22 cellular contexts compared by ENCODE assay signal in genomic region chr9:111603041-111603440, GRCh38. TPM values are rescaled to one million over a fixed set of nuclear protein-coding genes. Genes with fewer than 3 reads are reported as not detected.
DNase-seq lines count a peak whose midpoint lies in the region; ATAC-seq and TF ChIP-seq lines count a peak whose summit lies in the region.
"Had no signal": no experiment of that assay in that cellular context is flagged by ENCODE, and none has a peak within 500 bp of the region (broad histone marks: within the 10 kb centered on the region; RNA-seq: fewer than 3 reads in every experiment).

No MANE protein-coding gene starts in this region.

- peaks cover 43% of the 10 kb centered on the region for H3K4me1 Mint-ChIP-seq in progenitor cell of endocrine pancreas (ENCODE audit: low read depth)
- H3K4me1 Mint-ChIP-seq in effector memory CD8-positive, alpha-beta T cell (ENCODE audit: low read depth in 2 of 2), result peaks cover 10 to 14% of the 10 kb centered on the region in 2 donors

- no peaks in the 10 kb centered on the region for H3K27me3 ChIP-seq in right lobe of liver
- H3K27me3 ChIP-seq in stomach, result peaks cover 0 to 7% (median 0%) of the 10 kb centered on the region in 3 donors

- ATAC-seq in right lobe of liver, result no peak
- ATAC-seq in effector memory CD8-positive, alpha-beta T cell (replicated peaks), result no peak
- ATAC-seq: PC-3 had no signal

- 48% methylated on average over 3 of the region's 4 CpGs for WGBS in right lobe of liver (ENCODE audit: insufficient coverage, low coverage, low lambda C conversion rate, missing lambda C conversion rate)
- 33 to 50% (median 47%) methylated on average over 4 of the region's 4 CpGs for WGBS in stomach, 5 donors

- peak overlapping the region; percentile 99 for H3K27ac ChIP-seq in VCaP
- peak overlapping the region in 2 of 3 donors; percentile 83 to 96 for H3K27ac ChIP-seq in right lobe of liver
- peak overlapping the region; percentile 11 to 83 (median 49) for H3K27ac ChIP-seq in stomach
- H3K27ac ChIP-seq in caudate nucleus (ENCODE audit: low read depth, low read length), result no peak overlapping the region
- H3K27ac ChIP-seq: RWPE1 had no signal

- intact Hi-C loops in right lobe of liver (cut with DNase I), result no loop called here
- intact Hi-C loops in stomach (cut with DNase I; ENCODE audit: low total_unique reads), result no loop called here

- no peak for TF ChIP-seq EP300 in stomach (IDR thresholded peaks at IDR 0.05)

- H3K4me1 ChIP-seq in right lobe of liver, result peaks cover 0 to 63% (median 19%) of the 10 kb centered on the region in 4 donors
- H3K4me1 ChIP-seq in stomach, result peaks cover 5 to 45% (median 34%) of the 10 kb centered on the region in 4 donors
- H3K4me1 ChIP-seq: HAP-1 had no signal

- no peak overlapping the region for H3K27ac Mint-ChIP-seq in progenitor cell of endocrine pancreas
- no peak overlapping the region for H3K27ac Mint-ChIP-seq in effector memory CD8-positive, alpha-beta T cell
- H3K27ac Mint-ChIP-seq: CD4-positive, CD25-positive, alpha-beta regulatory T cell had no signal

- peaks cover 7% of the 10 kb centered on the region for H3K27me3 Mint-ChIP-seq in progenitor cell of endocrine pancreas
- peaks cover 38 to 66% of the 10 kb centered on the region in 2 donors for H3K27me3 Mint-ChIP-seq in effector memory CD8-positive, alpha-beta T cell

- H3K36me3 Mint-ChIP-seq in progenitor cell of endocrine pancreas (ENCODE audit: insufficient read depth), result no peaks in the 10 kb centered on the region
- peaks cover 2% of the 10 kb centered on the region for H3K36me3 Mint-ChIP-seq in effector memory CD8-positive, alpha-beta T cell (ENCODE audit: insufficient read depth)
- H3K36me3 Mint-ChIP-seq: CD4-positive, CD25-positive, alpha-beta regulatory T cell had no signal

- no peak for TF ChIP-seq CTCF in VCaP (conservative IDR thresholded peaks at IDR 0.05)
- no peak for TF ChIP-seq CTCF in right lobe of liver (IDR thresholded peaks at IDR 0.05)
- TF ChIP-seq CTCF in stomach (IDR thresholded peaks at IDR 0.05), result no peak
- TF ChIP-seq CTCF in progenitor cell of endocrine pancreas (IDR thresholded peaks at IDR 0.05; ENCODE audit: unreplicated experiment), result no peak

- H3K9me3 ChIP-seq in right lobe of liver, result no peaks in the 10 kb centered on the region
- H3K9me3 ChIP-seq in stomach, result no peaks in the 10 kb centered on the region
- H3K9me3 ChIP-seq: BE2C, Caco-2, HAP-1 had no signal

- no peak for TF ChIP-seq POLR2A in right lobe of liver (IDR thresholded peaks at IDR 0.05)
- no peak for TF ChIP-seq POLR2A in stomach (IDR thresholded peaks at IDR 0.05)

- DNase-seq in NCI-H82 (lab: John Stamatoyannopoulos, UW) (peak; percentile 26), NCI-H82 treated with DMSO at 0.1 percent for 48 hours (lab: John Stamatoyannopoulos, UW; ENCODE audit: unreplicated experiment) (no peak), right lobe of liver (no peak), stomach (no peak), progenitor cell of endocrine pancreas (ENCODE audit: low spot score, unreplicated experiment) (no peak), caudate nucleus (lab: John Stamatoyannopoulos, UW) (no peak)
- DNase-seq in effector memory CD8-positive, alpha-beta T cell, result no peak
- DNase-seq: 8988T; BE2C; Caco-2; CD4-positive, CD25-positive, alpha-beta regulatory T cell; GF-D8; KBM-7; NCI-H187; NCI-H2107; NCI-H510A; NCI-H774; PC-3; SIG-M5 had no signal

- H3K36me3 ChIP-seq in right lobe of liver, result peaks cover 0 to 2% (median 0%) of the 10 kb centered on the region in 4 donors
- H3K36me3 ChIP-seq in stomach, result no peaks in the 10 kb centered on the region
- H3K36me3 ChIP-seq: BE2C, HAP-1 had no signal

- no peak overlapping the region for H3K4me3 Mint-ChIP-seq in progenitor cell of endocrine pancreas (ENCODE audit: low read depth)
- H3K4me3 Mint-ChIP-seq in effector memory CD8-positive, alpha-beta T cell, result no peak overlapping the region
- H3K4me3 Mint-ChIP-seq: CD4-positive, CD25-positive, alpha-beta regulatory T cell had no signal

- H3K9me3 Mint-ChIP-seq in progenitor cell of endocrine pancreas (ENCODE audit: low read depth), result no peaks in the 10 kb centered on the region
- no peaks in the 10 kb centered on the region for H3K9me3 Mint-ChIP-seq in effector memory CD8-positive, alpha-beta T cell
- H3K9me3 Mint-ChIP-seq: CD4-positive, CD25-positive, alpha-beta regulatory T cell had no signal

- H3K4me3 ChIP-seq in right lobe of liver, result no peak overlapping the region
- no peak overlapping the region for H3K4me3 ChIP-seq in stomach
- H3K4me3 ChIP-seq: HAP-1 had no signal

RNA-seq across cellular contexts. Expression of gene PTGR1, which starts 3.6 kb away (rescaled TPM):
- total RNA-seq in right lobe of liver (1,000 to 10,000 TPM in 1 of 6 experiments, 100 to 1,000 TPM in 5; 477 to 1,242 (median 773) TPM), stomach (100 to 1,000 TPM in 4 of 5 donors, 10 to 100 TPM in 1; 35.6 to 378 (median 145) TPM), progenitor cell of endocrine pancreas (50.1 and 53.2 TPM in 2 replicates)
- polyA plus RNA-seq in stomach, result 100 to 1,000 TPM in 1 of 3 donors, 10 to 100 TPM in 2; 31.1 to 222 (median 60.8) TPM
- total RNA-seq: CD4-positive, CD25-positive, alpha-beta regulatory T cell had no signal

RNA-seq across cellular contexts. Expression of gene DNAJC25, which starts 28.1 kb away (rescaled TPM):
- total RNA-seq in right lobe of liver, result 10 to 100 TPM; 12.2 to 32.8 (median 18.2) TPM
- total RNA-seq in stomach, result 10 to 100 TPM in 2 of 5 donors, 1 to 10 TPM in 2, not detected in 1; 1.3 to 44.0 (median 9.0) TPM
- 1 to 10 TPM; 2.4 to 4.7 (median 4.3) TPM for polyA plus RNA-seq in stomach
- 7.5 and 8.5 TPM in 2 replicates for total RNA-seq in progenitor cell of endocrine pancreas

RNA-seq across cellular contexts. Expression of gene GNG10, which starts 58.4 kb away (rescaled TPM):
- total RNA-seq in right lobe of liver (10 to 100 TPM in 3 of 6 experiments, 1 to 10 TPM in 3; 8.1 to 23.8 (median 14.0) TPM), stomach (10 to 100 TPM; 12.3 to 93.7 (median 56.5) TPM), progenitor cell of endocrine pancreas (27.5 and 32.2 TPM in 2 replicates)
- polyA plus RNA-seq in stomach, result 10 to 100 TPM; 34.3 to 76.7 (median 51.8) TPM
